8 cellular contexts compared by ENCODE assay signal in the genomic region with DNA sequence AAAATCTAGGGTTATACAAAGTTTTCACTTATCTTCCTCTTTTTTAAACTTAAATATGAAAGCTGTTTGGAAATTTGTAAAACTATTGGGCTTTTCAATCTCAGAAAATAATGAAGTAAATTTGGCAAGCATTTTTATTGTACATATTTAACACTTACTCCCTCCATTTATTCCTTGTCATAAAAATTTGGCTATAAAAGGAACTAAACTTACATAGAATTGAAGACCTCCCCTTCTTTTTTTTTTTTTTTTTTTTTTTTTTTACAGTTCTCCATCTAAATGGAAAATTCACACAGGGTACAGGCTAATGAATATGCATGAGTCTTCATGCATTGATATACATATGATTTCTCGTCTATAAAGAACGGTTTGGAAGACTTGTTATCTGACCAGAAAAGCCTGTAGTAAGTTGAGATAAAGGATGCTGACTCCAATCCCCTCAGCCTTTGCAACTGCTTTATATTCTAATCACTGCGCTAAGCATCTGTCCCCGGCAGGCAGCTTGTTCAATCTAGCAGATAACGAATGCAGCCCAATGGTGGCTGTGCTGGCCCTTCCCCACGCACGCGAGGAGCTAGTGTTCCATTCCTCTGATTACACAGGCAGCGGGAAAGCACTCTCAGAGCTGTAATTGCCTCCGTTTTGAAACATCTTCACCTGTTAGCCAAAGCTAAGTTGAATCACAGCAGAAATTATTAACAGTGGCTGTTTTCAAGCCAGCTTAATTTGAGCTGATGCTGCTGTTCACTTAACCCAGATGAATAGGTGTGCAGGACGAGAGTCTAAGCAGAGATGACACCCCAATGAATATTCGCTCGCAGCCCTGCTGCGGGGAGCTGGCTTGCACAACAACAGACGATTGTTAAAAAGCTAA.
A peak's percentile ranks its signal among the peaks of the same experiment; 100 is the strongest.
DNase-seq lines count a peak whose midpoint lies in the region; ATAC-seq, FAIRE-seq and TF ChIP-seq lines count a peak whose summit lies in the region.

No MANE protein-coding gene starts in this region.

- no peak overlapping the region for H3K27ac ChIP-seq in testis

- no peak for TF ChIP-seq CTCF in D721Med (IDR thresholded peaks at IDR 0.05; ENCODE audit: insufficient read depth, missing control alignments)
- TF ChIP-seq CTCF in WTC11 (IDR thresholded peaks at IDR 0.05): no peak
- no peak for TF ChIP-seq CTCF in testis (IDR thresholded peaks at IDR 0.05)

- peaks cover 9% of the 10 kb centered on the region for H3K9me3 Mint-ChIP-seq in WTC11

- 0 out of 2 replicates have a peak overlapping the region, but pooled peaks have one; percentile 74 for H3K27ac Mint-ChIP-seq in WTC11

- ATAC-seq in HG02840 (IDR thresholded peaks at IDR 0.05; ENCODE audit: low FRiP score, unreplicated experiment) (peak; percentile 76), WTC11 (peak; percentile 57)

- H3K4me3 ChIP-seq in testis: peak overlapping the region in 1 of 2 donors; percentile 7

- no peak for TF ChIP-seq POLR2A in testis (IDR thresholded peaks at IDR 0.05)

- H3K4me3 Mint-ChIP-seq in WTC11: peak overlapping the region; percentile 48

- CTCF ChIA-PET in WTC11 (lab: Charles Lee): interaction anchor here (0.6 to 1.2 kb wide), 3 partner anchors 23 to 28 kb away, joined by 3 to 4 read pairs (median 3); no protein-coding TSS in a partner anchor

- WGBS in testis, 2 donors: 10 to 15% methylated on average over 11 to 15 of the region's 15 CpGs

- H3K4me1 Mint-ChIP-seq in WTC11: peaks cover 78% of the 10 kb centered on the region

- POLR2A ChIA-PET in WTC11 (lab: Charles Lee): no interaction called here

- no peaks in the 10 kb centered on the region for H3K9me3 ChIP-seq in testis

- DNase-seq in D721Med (ENCODE audit: insufficient read length, low spot score): no peak
- DNase-seq in WTC11 (ENCODE audit: low spot score): no peak
- peak; percentile 60 for DNase-seq in inferior parietal cortex (ENCODE audit: extremely low spot score)
- DNase-seq in testis: peak; percentile 64
- no peak for DNase-seq in iPS-NIHi7 (ENCODE audit: extremely low spot score)
- no peak for DNase-seq in COLO668 (lab: John Stamatoyannopoulos, UW; ENCODE audit: unreplicated experiment)
- no peak for DNase-seq in activated CD4-positive, alpha-beta T cell treated with anti-CD3 and anti-CD28 coated beads, Interleukin-2, amount 50 U/mL, for 48 hours

- peak; percentile 64 for FAIRE-seq in D721Med (lab: Jason Lieb, UNC)

- intact Hi-C loops in testis (cut with DNase I; ENCODE audit: low total_unique reads): no loop called here

- H3K27me3 ChIP-seq in testis: no peaks in the 10 kb centered on the region

- no peaks in the 10 kb centered on the region for H3K27me3 Mint-ChIP-seq in WTC11 (ENCODE audit: low read depth)

- peaks cover 11% of the 10 kb centered on the region for H3K4me1 ChIP-seq in testis

- no peaks in the 10 kb centered on the region for H3K36me3 ChIP-seq in testis (ENCODE audit: low read depth, missing control alignments)

- peaks cover 9% of the 10 kb centered on the region for H3K36me3 Mint-ChIP-seq in WTC11

TF ChIP-seq in WTC11, 78 proteins besides CTCF, POLR2A, EP300 and RAD21:
- TF ChIP-seq ZNF138 (CRISPR knock-in tag; conservative IDR thresholded peaks at IDR 0.05) (no peak), ARID4B (CRISPR knock-in tag; IDR thresholded peaks at IDR 0.05; ENCODE audit: borderline replicate concordance) (no peak), ZNF281 (CRISPR knock-in tag; IDR thresholded peaks at IDR 0.05) (no peak), GTF2I (CRISPR knock-in tag; conservative IDR thresholded peaks at IDR 0.05) (no peak)
- TF ChIP-seq, protein P1, sequence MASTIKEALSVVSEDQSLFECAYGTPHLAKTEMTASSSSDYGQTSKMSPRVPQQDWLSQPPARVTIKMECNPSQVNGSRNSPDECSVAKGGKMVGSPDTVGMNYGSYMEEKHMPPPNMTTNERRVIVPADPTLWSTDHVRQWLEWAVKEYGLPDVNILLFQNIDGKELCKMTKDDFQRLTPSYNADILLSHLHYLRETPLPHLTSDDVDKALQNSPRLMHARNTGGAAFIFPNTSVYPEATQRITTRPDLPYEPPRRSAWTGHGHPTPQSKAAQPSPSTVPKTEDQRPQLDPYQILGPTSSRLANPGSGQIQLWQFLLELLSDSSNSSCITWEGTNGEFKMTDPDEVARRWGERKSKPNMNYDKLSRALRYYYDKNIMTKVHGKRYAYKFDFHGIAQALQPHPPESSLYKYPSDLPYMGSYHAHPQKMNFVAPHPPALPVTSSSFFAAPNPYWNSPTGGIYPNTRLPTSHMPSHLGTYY (CRISPR knock-in tag; IDR thresholded peaks at IDR 0.05): no peak
- TF ChIP-seq, protein P2, sequence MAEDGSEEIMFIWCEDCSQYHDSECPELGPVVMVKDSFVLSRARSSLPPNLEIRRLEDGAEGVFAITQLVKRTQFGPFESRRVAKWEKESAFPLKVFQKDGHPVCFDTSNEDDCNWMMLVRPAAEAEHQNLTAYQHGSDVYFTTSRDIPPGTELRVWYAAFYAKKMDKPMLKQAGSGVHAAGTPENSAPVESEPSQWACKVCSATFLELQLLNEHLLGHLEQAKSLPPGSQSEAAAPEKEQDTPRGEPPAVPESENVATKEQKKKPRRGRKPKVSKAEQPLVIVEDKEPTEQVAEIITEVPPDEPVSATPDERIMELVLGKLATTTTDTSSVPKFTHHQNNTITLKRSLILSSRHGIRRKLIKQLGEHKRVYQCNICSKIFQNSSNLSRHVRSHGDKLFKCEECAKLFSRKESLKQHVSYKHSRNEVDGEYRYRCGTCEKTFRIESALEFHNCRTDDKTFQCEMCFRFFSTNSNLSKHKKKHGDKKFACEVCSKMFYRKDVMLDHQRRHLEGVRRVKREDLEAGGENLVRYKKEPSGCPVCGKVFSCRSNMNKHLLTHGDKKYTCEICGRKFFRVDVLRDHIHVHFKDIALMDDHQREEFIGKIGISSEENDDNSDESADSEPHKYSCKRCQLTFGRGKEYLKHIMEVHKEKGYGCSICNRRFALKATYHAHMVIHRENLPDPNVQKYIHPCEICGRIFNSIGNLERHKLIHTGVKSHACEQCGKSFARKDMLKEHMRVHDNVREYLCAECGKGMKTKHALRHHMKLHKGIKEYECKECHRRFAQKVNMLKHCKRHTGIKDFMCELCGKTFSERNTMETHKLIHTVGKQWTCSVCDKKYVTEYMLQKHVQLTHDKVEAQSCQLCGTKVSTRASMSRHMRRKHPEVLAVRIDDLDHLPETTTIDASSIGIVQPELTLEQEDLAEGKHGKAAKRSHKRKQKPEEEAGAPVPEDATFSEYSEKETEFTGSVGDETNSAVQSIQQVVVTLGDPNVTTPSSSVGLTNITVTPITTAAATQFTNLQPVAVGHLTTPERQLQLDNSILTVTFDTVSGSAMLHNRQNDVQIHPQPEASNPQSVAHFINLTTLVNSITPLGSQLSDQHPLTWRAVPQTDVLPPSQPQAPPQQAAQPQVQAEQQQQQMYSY (CRISPR knock-in tag; IDR thresholded peaks at IDR 0.05): no peak

Comparison
In these comparisons a context has a peak if more than half of its experiments do, and no peak if none do; other contexts are left out.
1. DNase-seq: peak in inferior parietal cortex (single experiment) and testis (single experiment); none in D721Med (single experiment), WTC11 (single experiment), iPS-NIHi7 (single experiment), COLO668 (single experiment) and activated CD4-positive, alpha-beta T cell treated with anti-CD3 and anti-CD28 coated beads, Interleukin-2, amount 50 U/mL, for 48 hours (0 of 2).